8 cellular contexts compared by ENCODE assay signal in the genomic region with DNA sequence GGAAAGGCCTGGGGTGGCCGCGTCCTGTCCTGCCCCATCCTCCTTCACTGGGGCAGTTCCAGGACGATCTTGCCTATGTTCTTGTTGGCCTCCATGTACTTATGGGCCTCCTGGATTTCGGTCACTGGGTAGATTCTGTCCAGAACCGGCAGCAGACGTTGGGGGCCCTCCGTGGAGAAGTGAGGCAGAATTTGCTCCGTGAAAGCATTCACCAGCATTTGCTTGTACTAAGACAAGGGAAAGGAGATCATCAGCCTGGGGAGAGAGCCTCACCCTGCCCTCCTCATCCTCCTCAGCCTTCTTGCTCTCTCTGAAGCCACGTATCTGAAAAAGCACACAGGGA. TPM values are rescaled to one million over a fixed set of nuclear protein-coding genes. Genes with fewer than 3 reads are reported as not detected.
A peak's percentile ranks its signal among the peaks of the same experiment; 100 is the strongest.
DNase-seq lines count a peak whose midpoint lies in the region; ATAC-seq and TF ChIP-seq lines count a peak whose summit lies in the region.

No MANE protein-coding gene starts in this region.

- no peaks in the 10 kb centered on the region for H3K9me2 ChIP-seq in HCT116 (ENCODE audit: insufficient read depth)

- H3K27me3 Mint-ChIP-seq in activated T-helper 1 cell treated with anti-CD3 and anti-CD28 coated beads, Interleukin-12 subunit alpha, Interleukin-12 subunit beta, Interleukin-2, Interleukin-4 antibody, amounts not matched to agents 30 ng/mL and 10 ng/mL and 1 ng/mL, durations not matched to agents 14 hours and 24 hours and 36 hours (ENCODE audit: insufficient read depth): peaks cover 2% of the 10 kb centered on the region

- CTCF ChIA-PET in HCT116 (lab: Charles Lee): no interaction called here

- TF ChIP-seq POLR2A in HCT116 (IDR thresholded peaks at IDR 0.05; ENCODE audit: borderline replicate concordance, extremely low read depth, insufficient read depth, insufficient read length): no peak

- intact Hi-C loops in HCT116 (cut with micrococcal nuclease) (loop anchor here (2.0 to 5.0 kb wide), 2 partner anchors 27 to 135 kb away; partner anchors contain the start of gene UBXN2A), right cardiac atrium (cut with DNase I) (no loop called here)
- intact Hi-C loops in activated T-helper 1 cell treated with anti-CD3 and anti-CD28 coated beads, Interleukin-12 subunit alpha, Interleukin-12 subunit beta, Interleukin-2, Interleukin-4 antibody, amounts not matched to agents 30 ng/mL and 10 ng/mL and 1 ng/mL, durations not matched to agents 14 hours and 24 hours and 36 hours (cut with micrococcal nuclease): loop anchor here (2.0 to 5.0 kb wide), 3 partner anchors 45 to 715 kb away; partner anchors contain the start of genes CENPO, FAM228B, PFN4 and PTRHD1

- TF ChIP-seq CTCF in HCT116 (IDR thresholded peaks at IDR 0.05 in 2 of 3, conservative IDR thresholded peaks at IDR 0.05 in 1 of 3; ENCODE audit: borderline replicate concordance in 1 of 3, insufficient read depth in 1 of 3, low read depth in 2 of 3, low read length in 2 of 3): no peak

- H3K27ac Mint-ChIP-seq in activated T-helper 1 cell treated with anti-CD3 and anti-CD28 coated beads, Interleukin-12 subunit alpha, Interleukin-12 subunit beta, Interleukin-2, Interleukin-4 antibody, amounts not matched to agents 30 ng/mL and 10 ng/mL and 1 ng/mL, durations not matched to agents 14 hours and 24 hours and 36 hours: peak overlapping the region; percentile 52

- peaks cover 15% of the 10 kb centered on the region in 2 experiments; a peak in 3 of 4 replicates for H3K36me3 ChIP-seq in HCT116 (ENCODE audit: control insufficient read depth in 1 of 2, insufficient read depth in 2 of 2, low read length in 2 of 2)
- peaks cover 14 to 19% (median 16%) of the 10 kb centered on the region in 3 donors for H3K36me3 ChIP-seq in skeletal muscle tissue (ENCODE audit: control insufficient read depth in 3 of 3, insufficient read depth in 3 of 3, low read length in 3 of 3)

- WGBS in right cardiac atrium: 10% methylated on average over 9 of the region's 9 CpGs

- H3K4me3 Mint-ChIP-seq in activated T-helper 1 cell treated with anti-CD3 and anti-CD28 coated beads, Interleukin-12 subunit alpha, Interleukin-12 subunit beta, Interleukin-2, Interleukin-4 antibody, amounts not matched to agents 30 ng/mL and 10 ng/mL and 1 ng/mL, durations not matched to agents 14 hours and 24 hours and 36 hours: peak overlapping the region; percentile 98

- no peaks in the 10 kb centered on the region for H3K27me3 ChIP-seq in HCT116 (ENCODE audit: insufficient read depth, low read length)
- no peaks in the 10 kb centered on the region for H3K27me3 ChIP-seq in right cardiac atrium (ENCODE audit: control insufficient read depth, insufficient read depth)
- no peaks in the 10 kb centered on the region for H3K27me3 ChIP-seq in skeletal muscle tissue (ENCODE audit: control insufficient read depth in 3 of 3, insufficient read depth in 3 of 3, low read length in 3 of 3)

- peaks cover 36% of the 10 kb centered on the region for H3K79me2 ChIP-seq in HCT116 (ENCODE audit: insufficient read depth, low read length)

- peak overlapping the region; percentile 83 for H3K4me2 ChIP-seq in HCT116 (ENCODE audit: low read length)

- H3K4me3 ChIP-seq in HCT116 (replicated peaks in 1 of 2; ENCODE audit: low read depth in 1 of 2, low read length in 2 of 2) (peak overlapping the region; percentile 64 to 77), right cardiac atrium (ENCODE audit: low read length) (peak overlapping the region; percentile 87), skeletal muscle tissue (ENCODE audit: low read length in 3 of 3) (peak overlapping the region; percentile 69 to 98 (median 96))

- no TSS peak for BruUV-seq in HCT116 (replicated peaks; lab: Mats Ljungman, UMichigan)

- POLR2A ChIA-PET in HCT116 (lab: Charles Lee): interaction anchor here (1.0 to 1.9 kb wide), 3 partner anchors 11 to 150 kb away, joined by 3 to 26 read pairs (median 10); partner anchors contain the start of gene ATAD2B

- no peaks in the 10 kb centered on the region for H4K20me1 ChIP-seq in HCT116 (ENCODE audit: insufficient read depth)

- peaks cover 15% of the 10 kb centered on the region for H3K36me3 Mint-ChIP-seq in activated T-helper 1 cell treated with anti-CD3 and anti-CD28 coated beads, Interleukin-12 subunit alpha, Interleukin-12 subunit beta, Interleukin-2, Interleukin-4 antibody, amounts not matched to agents 30 ng/mL and 10 ng/mL and 1 ng/mL, durations not matched to agents 14 hours and 24 hours and 36 hours (ENCODE audit: low read depth)

- H3K9me3 ChIP-seq in HCT116 (ENCODE audit: control insufficient read depth in 1 of 2, insufficient read depth in 1 of 2, low read depth in 1 of 2, low read length in 2 of 2): no peaks in the 10 kb centered on the region
- no peaks in the 10 kb centered on the region for H3K9me3 ChIP-seq in right cardiac atrium (ENCODE audit: control insufficient read depth, low read length)
- no peaks in the 10 kb centered on the region for H3K9me3 ChIP-seq in skeletal muscle tissue (ENCODE audit: control insufficient read depth in 3 of 3, low read length in 3 of 3)

- H3K9me3 Mint-ChIP-seq in activated T-helper 1 cell treated with anti-CD3 and anti-CD28 coated beads, Interleukin-12 subunit alpha, Interleukin-12 subunit beta, Interleukin-2, Interleukin-4 antibody, amounts not matched to agents 30 ng/mL and 10 ng/mL and 1 ng/mL, durations not matched to agents 14 hours and 24 hours and 36 hours: no peaks in the 10 kb centered on the region

- ATAC-seq in HCT116 (no peak), right cardiac atrium (no peak), GM21619 (IDR thresholded peaks at IDR 0.05; ENCODE audit: unreplicated experiment) (no peak)

- peaks cover 4 to 15% of the 10 kb centered on the region in 2 experiments; a peak in 3 of 4 replicates for H3K4me1 ChIP-seq in HCT116 (ENCODE audit: control insufficient read depth in 1 of 2, insufficient read depth in 2 of 2, low read length in 2 of 2)
- peaks cover 2% of the 10 kb centered on the region for H3K4me1 ChIP-seq in right cardiac atrium (ENCODE audit: control insufficient read depth, insufficient read depth, low read length)
- peaks cover 8 to 15% (median 12%) of the 10 kb centered on the region in 3 donors for H3K4me1 ChIP-seq in skeletal muscle tissue (ENCODE audit: control insufficient read depth in 3 of 3, insufficient read depth in 3 of 3, low read length in 3 of 3)

- H3K9ac ChIP-seq in HCT116 (ENCODE audit: low read length) (peak overlapping the region; percentile 74), skeletal muscle tissue (ENCODE audit: low read depth in 1 of 3, low read length in 3 of 3) (peak overlapping the region; percentile 76 to 79 (median 77))

- H3K27ac ChIP-seq in HCT116 (ENCODE audit: low read depth, low read length): peak overlapping the region; percentile 81
- H3K27ac ChIP-seq in right cardiac atrium (ENCODE audit: low read length): peak overlapping the region; percentile 89
- peak overlapping the region; percentile 84 for H3K27ac ChIP-seq in skeletal muscle tissue (ENCODE audit: low read depth, low read length)

- DNase-seq in HCT116 (ENCODE audit: low read depth, low spot score) (no peak), right cardiac atrium (no peak), NCI-H1436 treated with DMSO at 0.1 percent for 48 hours (lab: John Stamatoyannopoulos, UW) (no peak), cerebellum (ENCODE audit: low spot score) (no peak), LoVo (ENCODE audit: low spot score) (no peak)
- DNase-seq in activated T-helper 1 cell treated with anti-CD3 and anti-CD28 coated beads, Interleukin-12 subunit alpha, Interleukin-12 subunit beta, Interleukin-2, Interleukin-4 antibody, amounts not matched to agents 30 ng/mL and 10 ng/mL and 1 ng/mL, durations not matched to agents 14 hours and 24 hours and 36 hours (ENCODE audit: low spot score): no peak

- TF ChIP-seq RAD21 in HCT116 (IDR thresholded peaks at IDR 0.05; ENCODE audit: low read depth): no peak

- H2AFZ ChIP-seq in HCT116 (ENCODE audit: low read depth, low read length, poor library complexity, severe bottlenecking): no peak overlapping the region

- RAD21 ChIA-PET in HCT116 (lab: Charles Lee; ENCODE audit: low non-redundant PET in 1 of 2, low total read pairs in 2 of 2, uncharacterized antibody in 2 of 2, unreplicated experiment in 2 of 2): no interaction called here

- H3K4me1 Mint-ChIP-seq in activated T-helper 1 cell treated with anti-CD3 and anti-CD28 coated beads, Interleukin-12 subunit alpha, Interleukin-12 subunit beta, Interleukin-2, Interleukin-4 antibody, amounts not matched to agents 30 ng/mL and 10 ng/mL and 1 ng/mL, durations not matched to agents 14 hours and 24 hours and 36 hours (ENCODE audit: low read depth): peaks cover 33% of the 10 kb centered on the region

RNA-seq across cellular contexts. Expression of gene SF3B6, which starts 1.4 kb away (rescaled TPM):
- total RNA-seq in HCT116 (2021; ENCODE audit: unreplicated experiment) (129 TPM), right cardiac atrium (10 to 100 TPM; 54.7 to 59.2 (median 58.3) TPM), skeletal muscle tissue (88.2 TPM), cerebellum (60.0 TPM)
- polyA plus RNA-seq in HCT116 (2012): 107 and 141 TPM in 2 replicates
- total RNA-seq in activated T-helper 1 cell treated with anti-CD3 and anti-CD28 coated beads, Interleukin-12 subunit alpha, Interleukin-12 subunit beta, Interleukin-2, Interleukin-4 antibody, amounts not matched to agents 30 ng/mL and 10 ng/mL and 1 ng/mL, durations not matched to agents 14 hours and 24 hours and 36 hours: 128 and 145 TPM in 2 replicates
- polyA plus RNA-seq in right cardiac atrium: 101 TPM

RNA-seq across cellular contexts. Expression of gene TP53I3, which starts 7.1 kb away (rescaled TPM):
- 20.1 TPM for total RNA-seq in HCT116 (2021; ENCODE audit: unreplicated experiment)
- 10.9 and 12.5 TPM in 2 replicates for polyA plus RNA-seq in HCT116 (2012)
- total RNA-seq in activated T-helper 1 cell treated with anti-CD3 and anti-CD28 coated beads, Interleukin-12 subunit alpha, Interleukin-12 subunit beta, Interleukin-2, Interleukin-4 antibody, amounts not matched to agents 30 ng/mL and 10 ng/mL and 1 ng/mL, durations not matched to agents 14 hours and 24 hours and 36 hours: 0.70 and 0.96 TPM in 2 replicates
- total RNA-seq in right cardiac atrium: 1 to 10 TPM; 6.0 to 9.7 (median 7.3) TPM
- 13.1 TPM for polyA plus RNA-seq in right cardiac atrium
- 25.1 TPM for total RNA-seq in skeletal muscle tissue
- 10.2 TPM for total RNA-seq in cerebellum

RNA-seq across cellular contexts. Expression of gene FKBP1B, which starts 28.0 kb away (rescaled TPM):
- total RNA-seq in HCT116 (2021; ENCODE audit: unreplicated experiment) (11.8 TPM), right cardiac atrium (1 to 10 TPM; 2.7 to 5.1 (median 4.2) TPM), skeletal muscle tissue (1.6 TPM), cerebellum (25.1 TPM)
- polyA plus RNA-seq in HCT116 (2012): 16.9 and 17.0 TPM in 2 replicates
- 0.47 and 0.71 TPM in 2 replicates for total RNA-seq in activated T-helper 1 cell treated with anti-CD3 and anti-CD28 coated beads, Interleukin-12 subunit alpha, Interleukin-12 subunit beta, Interleukin-2, Interleukin-4 antibody, amounts not matched to agents 30 ng/mL and 10 ng/mL and 1 ng/mL, durations not matched to agents 14 hours and 24 hours and 36 hours
- polyA plus RNA-seq in right cardiac atrium: 4.3 TPM

RNA-seq across cellular contexts. Expression of gene WDCP, which starts 30.3 kb away (rescaled TPM):
- total RNA-seq in HCT116 (2021; ENCODE audit: unreplicated experiment) (19.9 TPM), right cardiac atrium (1 to 10 TPM; 5.5 to 7.3 (median 6.2) TPM), skeletal muscle tissue (12.0 TPM), cerebellum (18.0 TPM)
- polyA plus RNA-seq in HCT116 (2012): 6.2 and 7.2 TPM in 2 replicates
- total RNA-seq in activated T-helper 1 cell treated with anti-CD3 and anti-CD28 coated beads, Interleukin-12 subunit alpha, Interleukin-12 subunit beta, Interleukin-2, Interleukin-4 antibody, amounts not matched to agents 30 ng/mL and 10 ng/mL and 1 ng/mL, durations not matched to agents 14 hours and 24 hours and 36 hours: 21.9 and 23.1 TPM in 2 replicates
- polyA plus RNA-seq in right cardiac atrium: 2.1 TPM

RNA-seq across cellular contexts. Expression of gene PFN4, which starts 45.6 kb away (rescaled TPM):
- total RNA-seq in HCT116 (2021; ENCODE audit: unreplicated experiment): not detected
- 0.33 and 0.51 TPM in 2 replicates for polyA plus RNA-seq in HCT116 (2012)
- not detected in 2 replicates for total RNA-seq in activated T-helper 1 cell treated with anti-CD3 and anti-CD28 coated beads, Interleukin-12 subunit alpha, Interleukin-12 subunit beta, Interleukin-2, Interleukin-4 antibody, amounts not matched to agents 30 ng/mL and 10 ng/mL and 1 ng/mL, durations not matched to agents 14 hours and 24 hours and 36 hours
- 1 to 10 TPM in 2 of 4 donors, under 1 TPM in 1, not detected in 1; 0.83 to 1.7 (median 1.3) TPM for total RNA-seq in right cardiac atrium
- polyA plus RNA-seq in right cardiac atrium: 2.8 TPM
- total RNA-seq in skeletal muscle tissue: not detected
- total RNA-seq in cerebellum: 1.00 TPM

Comparison
In these comparisons a context has a peak if more than half of its experiments do, and no peak if none do; other contexts are left out.
1. intact Hi-C loops: an anchor here in HCT116 (2.0 to 5.0 kb wide) and activated T-helper 1 cell treated with anti-CD3 and anti-CD28 coated beads, Interleukin-12 subunit alpha, Interleukin-12 subunit beta, Interleukin-2, Interleukin-4 antibody, amounts not matched to agents 30 ng/mL and 10 ng/mL and 1 ng/mL, durations not matched to agents 14 hours and 24 hours and 36 hours (2.0 to 5.0 kb wide); none called in right cardiac atrium.